8 cellular contexts compared by ENCODE assay signal in the genomic region with DNA sequence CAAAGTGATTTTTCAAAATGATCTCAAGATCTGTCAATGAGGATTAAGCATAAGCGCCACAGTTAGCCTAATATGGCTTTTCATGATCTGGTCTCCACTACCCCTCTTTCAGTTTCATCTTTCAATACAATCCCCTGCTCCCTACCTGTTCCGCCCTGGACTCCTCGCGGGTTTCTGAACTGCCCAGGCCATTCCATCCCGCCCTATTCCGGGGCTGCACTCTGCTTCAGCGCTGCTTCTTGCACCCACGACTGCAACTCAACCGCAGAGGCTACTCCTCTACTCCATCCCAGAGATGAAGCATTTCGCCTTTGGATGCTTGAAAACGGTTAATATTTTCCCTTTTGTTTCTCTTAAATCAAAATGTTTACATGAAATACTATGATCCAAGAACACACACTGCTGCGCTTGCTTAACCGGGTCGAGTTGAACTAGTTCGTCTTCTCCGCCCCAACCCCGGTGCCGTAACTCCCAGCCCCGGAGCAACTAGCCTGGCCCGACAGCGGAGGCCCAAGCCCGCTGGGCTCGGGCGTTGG. TPM values are rescaled to one million over a fixed set of nuclear protein-coding genes. Genes with fewer than 3 reads are reported as not detected.
DNase-seq lines count a peak whose midpoint lies in the region; ATAC-seq lines count a peak whose summit lies in the region.

No MANE protein-coding gene starts in this region.

- H3K9me3 ChIP-seq in SK-N-MC (ENCODE audit: low read depth, low read length), result no peaks in the 10 kb centered on the region

- peak overlapping the region; percentile 92 to 97 for H3K27ac Mint-ChIP-seq in natural killer cell treated with Interleukin-12 subunit alpha and Interleukin-12 subunit beta and Interleukin-15 and Interleukin-18, amount 100 ng/mL, for 72 hours

- H3K27ac ChIP-seq in SK-N-MC (no peak overlapping the region), epithelial cell of prostate (peak overlapping the region; percentile 97)

- peak; percentile 11 for DNase-seq in CD1c-positive myeloid dendritic cell (ENCODE audit: extremely low spot score)
- DNase-seq in SK-N-MC (ENCODE audit: low read depth, low spot score), result no peak
- DNase-seq in epithelial cell of prostate (ENCODE audit: low read depth, low spot score), result no peak
- peak; percentile 65 for DNase-seq in natural killer cell treated with Interleukin-12 subunit alpha and Interleukin-12 subunit beta and Interleukin-15 and Interleukin-18, amount 100 ng/mL, for 72 hours (ENCODE audit: low spot score)
- DNase-seq in ecto neural progenitor cell (ENCODE audit: low spot score), result no peak

- H3K9me3 Mint-ChIP-seq in natural killer cell treated with Interleukin-12 subunit alpha and Interleukin-12 subunit beta and Interleukin-15 and Interleukin-18, amount 100 ng/mL, for 72 hours, result peaks cover 3% of the 10 kb centered on the region

- H3K4me3 ChIP-seq in SK-N-MC, result peak overlapping the region; percentile 96

- no peaks in the 10 kb centered on the region for H3K27me3 Mint-ChIP-seq in natural killer cell treated with Interleukin-12 subunit alpha and Interleukin-12 subunit beta and Interleukin-15 and Interleukin-18, amount 100 ng/mL, for 72 hours

- peak; percentile 25 for ATAC-seq in GM19035 (IDR thresholded peaks at IDR 0.05; ENCODE audit: unreplicated experiment)
- ATAC-seq in HG03521 (IDR thresholded peaks at IDR 0.05; ENCODE audit: unreplicated experiment), result peak; percentile 13
- peak; percentile 18 to 21 for ATAC-seq in natural killer cell treated with Interleukin-12 subunit alpha and Interleukin-12 subunit beta and Interleukin-15 and Interleukin-18, amount 100 ng/mL, for 72 hours
- no peak for ATAC-seq in GM18861 (IDR thresholded peaks at IDR 0.05; ENCODE audit: unreplicated experiment)

- H3K9ac ChIP-seq in SK-N-MC (ENCODE audit: insufficient read length), result peak overlapping the region; percentile 85

- H3K4me3 Mint-ChIP-seq in natural killer cell treated with Interleukin-12 subunit alpha and Interleukin-12 subunit beta and Interleukin-15 and Interleukin-18, amount 100 ng/mL, for 72 hours, result peak overlapping the region; percentile 91

- H3K36me3 ChIP-seq in SK-N-MC (ENCODE audit: insufficient read depth, low read length), result no peaks in the 10 kb centered on the region

- H3K4me1 Mint-ChIP-seq in natural killer cell treated with Interleukin-12 subunit alpha and Interleukin-12 subunit beta and Interleukin-15 and Interleukin-18, amount 100 ng/mL, for 72 hours (ENCODE audit: low read depth in 2 of 2), result peaks cover 57 to 69% of the 10 kb centered on the region in 2 donors

- peaks cover 25% of the 10 kb centered on the region for H3K36me3 Mint-ChIP-seq in natural killer cell treated with Interleukin-12 subunit alpha and Interleukin-12 subunit beta and Interleukin-15 and Interleukin-18, amount 100 ng/mL, for 72 hours

RNA-seq across cellular contexts. Expression of gene OTULIN, which starts 0.7 kb away (rescaled TPM):
- total RNA-seq in natural killer cell treated with Interleukin-12 subunit alpha and Interleukin-12 subunit beta and Interleukin-15 and Interleukin-18, amount 100 ng/mL, for 72 hours, result 100 to 1,000 TPM; 111 to 135 TPM

Comparison
In these comparisons a context has a peak if more than half of its experiments do, and no peak if none do; other contexts are left out.
1. DNase-seq: peak in CD1c-positive myeloid dendritic cell (single experiment) and natural killer cell treated with Interleukin-12 subunit alpha and Interleukin-12 subunit beta and Interleukin-15 and Interleukin-18, amount 100 ng/mL, for 72 hours (single experiment); none in SK-N-MC (single experiment), epithelial cell of prostate (single experiment) and ecto neural progenitor cell (single experiment).